Comparison of ENCODE assay signal across 9 cellular contexts in genomic region chr14:74240794-74241610, GRCh38. TPM values are rescaled to one million over a fixed set of nuclear protein-coding genes. Genes with fewer than 3 reads are reported as not detected.
DNase-seq lines count a peak whose midpoint lies in the region; ATAC-seq, FAIRE-seq and TF ChIP-seq lines count a peak whose summit lies in the region.
"Had no signal": no experiment of that assay in that cellular context is flagged by ENCODE, and none has a peak within 500 bp of the region (broad histone marks: within the 10 kb centered on the region; RNA-seq: fewer than 3 reads in every experiment).

No MANE protein-coding gene starts in this region.

- no peak for TF ChIP-seq CTCF in right lobe of liver (IDR thresholded peaks at IDR 0.05)
- TF ChIP-seq CTCF in HepG2 (CRISPR knock-in tag; IDR thresholded peaks at IDR 0.05), result no peak
- no peak for TF ChIP-seq CTCF in coronary artery (IDR thresholded peaks at IDR 0.05)

- no peak for FAIRE-seq in HepG2 (lab: Jason Lieb, UNC)

- no peaks in the 10 kb centered on the region for H4K20me1 ChIP-seq in HepG2 (ENCODE audit: insufficient read depth, low read length)

- POLR2A ChIA-PET in HepG2 (lab: Yijun Ruan, JAX), result no interaction called here

- CTCF ChIA-PET in HepG2 (lab: Yijun Ruan, JAX; ENCODE audit: low intra/inter-chr PET ratio, low total read pairs), result no interaction called here

- intact Hi-C loops in right lobe of liver (cut with DNase I) (no loop called here), HepG2 (cut with micrococcal nuclease; ENCODE audit: unreplicated experiment) (no loop called here)

- in situ Hi-C loops in HepG2 (cut with HindIII; ENCODE audit: extremely low pct_ligation_motif_present, low pct_unique_long_range_greater_than_20kb), result no loop called here

- BruUV-seq in HepG2 (replicated peaks; lab: Mats Ljungman, UMichigan), result no TSS peak

- TF ChIP-seq RAD21 in HepG2 (CRISPR knock-in tag; IDR thresholded peaks at IDR 0.05), result no peak

- no peaks in the 10 kb centered on the region for H3K79me2 ChIP-seq in HepG2 (ENCODE audit: insufficient read depth, low read length)

- TF ChIP-seq EP300 in HepG2 (IDR thresholded peaks at IDR 0.05; ENCODE audit: low read depth in 2 of 2, low read length in 2 of 2), result no peak
- no peak for TF ChIP-seq EP300 in HepG2 (CRISPR knock-in tag; IDR thresholded peaks at IDR 0.05; ENCODE audit: borderline replicate concordance)

- H3K9ac ChIP-seq in HepG2 (ENCODE audit: insufficient read depth, low read depth, low read length) (no peak overlapping the region), muscle layer of colon (ENCODE audit: low read length) (no peak overlapping the region)

- H3K4me1 ChIP-seq in right lobe of liver (peaks cover 0 to 23% (median 9%) of the 10 kb centered on the region in 4 donors), HepG2 (ENCODE audit: insufficient read depth, low read length) (no peaks in the 10 kb centered on the region), muscle layer of colon (ENCODE audit: insufficient read depth, low read length) (peaks cover 19% of the 10 kb centered on the region)

- DNase-seq in right lobe of liver, result no peak
- no peak for DNase-seq in HepG2 (ENCODE audit: low spot score)
- no peak for DNase-seq in coronary artery (ENCODE audit: low spot score)
- no peak for DNase-seq in effector CD4-positive, alpha-beta T cell
- no peak for DNase-seq in HCEC 1CT
- DNase-seq: DND-41 had no signal

- H3K9me3 ChIP-seq in right lobe of liver (no peaks in the 10 kb centered on the region), HepG2 (ENCODE audit: low read length) (no peaks in the 10 kb centered on the region), muscle layer of colon (ENCODE audit: low read length) (no peaks in the 10 kb centered on the region)

- H3K27me3 ChIP-seq in right lobe of liver, result peaks cover 23 to 30% of the 10 kb centered on the region in 2 donors
- H3K27me3 ChIP-seq in HepG2 (ENCODE audit: control insufficient read depth in 1 of 2, insufficient read depth in 2 of 2, low read length in 2 of 2), result peaks cover 4 to 45% of the 10 kb centered on the region in 2 experiments; a peak in 4 of 5 replicates
- peaks cover 66 to 74% of the 10 kb centered on the region in 2 donors for H3K27me3 ChIP-seq in muscle layer of colon (ENCODE audit: control insufficient read depth in 1 of 2, insufficient read depth in 2 of 2, low read length in 2 of 2)

- H3K36me3 ChIP-seq in right lobe of liver (no peaks in the 10 kb centered on the region), HepG2 (replicated peaks in 1 of 2; ENCODE audit: control insufficient read depth in 1 of 2, insufficient read depth in 2 of 2, low read length in 2 of 2) (no peaks in the 10 kb centered on the region), muscle layer of colon (ENCODE audit: insufficient read depth, low read length) (no peaks in the 10 kb centered on the region)

- ATAC-seq in right lobe of liver (peak in 3 of 4 donors; percentile 24 to 35 (median 31)), HepG2 (no peak), GM18909 (IDR thresholded peaks at IDR 0.05; ENCODE audit: poor library complexity, unreplicated experiment) (no peak), GM21528 (IDR thresholded peaks at IDR 0.05; ENCODE audit: low FRiP score, unreplicated experiment) (no peak)

- H3K4me2 ChIP-seq in HepG2 (ENCODE audit: low read depth, low read length), result no peak overlapping the region

- TF ChIP-seq POLR2A in right lobe of liver (IDR thresholded peaks at IDR 0.05) (no peak), HepG2 (IDR thresholded peaks at IDR 0.05; ENCODE audit: insufficient read depth in 1 of 2, low read depth in 2 of 2, low read length in 2 of 2) (no peak)

- no peak overlapping the region for H2AFZ ChIP-seq in HepG2 (ENCODE audit: low read length)

- 0% methylated on average over 18 of the region's 77 CpGs for WGBS in right lobe of liver (ENCODE audit: insufficient coverage, low coverage, low lambda C conversion rate, missing lambda C conversion rate)
- 86% methylated on average over 75 of the region's 77 CpGs for WGBS in HepG2 (ENCODE audit: low lambda C conversion rate)

- no peak overlapping the region for H3K27ac ChIP-seq in right lobe of liver
- no peak overlapping the region for H3K27ac ChIP-seq in HepG2 (ENCODE audit: extremely low read length, insufficient read depth, low read length)
- no peak overlapping the region for H3K27ac ChIP-seq in coronary artery
- no peak overlapping the region for H3K27ac ChIP-seq in muscle layer of colon (ENCODE audit: low read depth, low read length)

- H3K4me3 ChIP-seq in right lobe of liver (peak overlapping the region in 1 of 3 donors; percentile 13), HepG2 (replicated peaks in 1 of 3; ENCODE audit: insufficient read depth in 1 of 3, low read depth in 2 of 3, low read length in 3 of 3) (no peak overlapping the region), coronary artery (peak overlapping the region; percentile 61), muscle layer of colon (ENCODE audit: low read depth in 1 of 2, low read length in 2 of 2) (peak overlapping the region; percentile 29 to 38)

TF ChIP-seq in HepG2, 621 proteins besides CTCF, POLR2A, EP300 and RAD21 (continues in another document):
- TF ChIP-seq HCFC1 (IDR thresholded peaks at IDR 0.05; ENCODE audit: low read depth, low read length) (no peak), ZNF160 (CRISPR knock-in tag; IDR thresholded peaks at IDR 0.05) (no peak), ZNF18 (CRISPR knock-in tag; IDR thresholded peaks at IDR 0.05; ENCODE audit: insufficient replicate concordance) (no peak), ZNF784 (CRISPR knock-in tag; IDR thresholded peaks at IDR 0.05; ENCODE audit: borderline replicate concordance) (no peak)

RNA-seq across cellular contexts. Expression of gene VSX2, which starts 1.8 kb away (rescaled TPM):
- total RNA-seq in right lobe of liver (not detected), HepG2 (2016; rRNA removed; fragmentation: Illumina TruSeq; extraction: Trizol) (not detected in 2 replicates)
- not detected in 2 replicates for total RNA-seq in HepG2 (2016; cell fraction: cytosol; rRNA removed; fragmentation: Illumina TruSeq; extraction: Trizol; ENCODE audit: low read depth)
- total RNA-seq in HepG2 (2016; cell fraction: insoluble cytoplasmic fraction; rRNA removed; fragmentation: Illumina TruSeq; extraction: Trizol), result not detected in 2 replicates
- not detected in 2 replicates for total RNA-seq in HepG2 (2016; cell fraction: membrane; rRNA removed; fragmentation: Illumina TruSeq; extraction: Trizol)
- not detected in 2 replicates for total RNA-seq in HepG2 (2016; cell fraction: nucleus; rRNA removed; fragmentation: Illumina TruSeq; extraction: Trizol)
- 0.03 and 0.05 TPM in 2 replicates for polyA plus RNA-seq in HepG2 (2011; rRNA removed)
- polyA plus RNA-seq in HepG2 (2011; cell fraction: cytosol; rRNA removed), result 0.01 and 0.03 TPM in 2 replicates
- not detected in 2 replicates for polyA plus RNA-seq in HepG2 (2011; cell fraction: nucleus; rRNA removed)
- not detected in 2 replicates for polyA plus RNA-seq in HepG2 (2012)
- not detected in 2 replicates for polyA plus RNA-seq in HepG2 (2016; cell fraction: cytosol; fragmentation: Illumina TruSeq; extraction: Trizol; ENCODE audit: low read depth)
- not detected in 2 replicates for polyA plus RNA-seq in HepG2 (2016; cell fraction: insoluble cytoplasmic fraction; fragmentation: Illumina TruSeq; extraction: Trizol; ENCODE audit: low read depth)
- not detected in 2 replicates for polyA plus RNA-seq in HepG2 (2016; cell fraction: membrane; fragmentation: Illumina TruSeq; extraction: Trizol; ENCODE audit: low read depth)
- polyA plus RNA-seq in HepG2 (2016; cell fraction: nucleus; fragmentation: Illumina TruSeq; extraction: Trizol; ENCODE audit: insufficient read depth, low read depth), result not detected in 2 replicates
- not detected in 2 replicates for polyA minus RNA-seq in HepG2 (2011; rRNA and poly(A)+ RNA removed; ENCODE audit: low replicate concordance)
- not detected in 2 replicates for polyA minus RNA-seq in HepG2 (2011; cell fraction: cytosol; rRNA and poly(A)+ RNA removed)
- polyA minus RNA-seq in HepG2 (2011; cell fraction: nucleus; rRNA and poly(A)+ RNA removed), result not detected in 2 replicates

Comparison
In these comparisons a context has a peak if more than half of its experiments do, and no peak if none do; other contexts are left out.
1. ATAC-seq: peak in right lobe of liver (3 of 4); none in HepG2 (single experiment), GM18909 (single experiment) and GM21528 (single experiment).
2. H3K4me3 ChIP-seq: peak in coronary artery (single experiment) and muscle layer of colon (2 of 2); none in HepG2 (0 of 3).